Comparison of ENCODE assay signal across 7 cellular contexts in genomic region chr10:110872145-110872983, GRCh38. TPM values are rescaled to one million over a fixed set of nuclear protein-coding genes. Genes with fewer than 3 reads are reported as not detected.
DNase-seq lines count a peak whose midpoint lies in the region; ATAC-seq, FAIRE-seq and TF ChIP-seq lines count a peak whose summit lies in the region.

No MANE protein-coding gene starts in this region.

- peak overlapping the region; percentile 94 for H3K4me2 ChIP-seq in keratinocyte (ENCODE audit: control insufficient read depth, extremely low read depth, insufficient read depth, low read depth, low read length)

- peak overlapping the region; percentile 87 to 91 (median 90) for H3K4me3 ChIP-seq in keratinocyte (ENCODE audit: control insufficient read depth in 2 of 3, extremely low read depth in 1 of 3, insufficient read depth in 2 of 3, low read depth in 1 of 3, low read length in 3 of 3)

- peak overlapping the region; percentile 96 for H3K27ac ChIP-seq in caudate nucleus (ENCODE audit: low read depth, low read length)
- H3K27ac ChIP-seq in keratinocyte (ENCODE audit: control insufficient read depth, insufficient read depth, low read length): peak overlapping the region; percentile 93

- H3K9me1 ChIP-seq in keratinocyte (ENCODE audit: control insufficient read depth, extremely low read depth, insufficient read depth, low read length): no peaks in the 10 kb centered on the region

- no peaks in the 10 kb centered on the region for H4K20me1 ChIP-seq in keratinocyte (ENCODE audit: control insufficient read depth, extremely low read depth, insufficient read depth, low read length)

- dilution Hi-C loops in keratinocyte (cut with MboI; ENCODE audit: extremely low pct_ligation_motif_present, low sequenced_read_pairs): no loop called here

- peaks cover 17% of the 10 kb centered on the region for H3K79me2 ChIP-seq in keratinocyte (ENCODE audit: control insufficient read depth, insufficient read depth, low read length)

- peaks cover 11% of the 10 kb centered on the region for H3K4me1 ChIP-seq in keratinocyte (ENCODE audit: control insufficient read depth, extremely low read depth, insufficient read depth, low read length)

- H2AFZ ChIP-seq in keratinocyte (ENCODE audit: control insufficient read depth, low read length): peak overlapping the region; percentile 59

- peaks cover 0 to 3% of the 10 kb centered on the region in 2 experiments for H3K36me3 ChIP-seq in keratinocyte (ENCODE audit: control insufficient read depth in 2 of 2, extremely low read depth in 1 of 2, insufficient read depth in 2 of 2, low read length in 2 of 2)

- ATAC-seq in GM18505 (IDR thresholded peaks at IDR 0.05; ENCODE audit: unreplicated experiment): peak; percentile 44
- ATAC-seq in HG02943 (IDR thresholded peaks at IDR 0.05; ENCODE audit: low read depth, unreplicated experiment): peak; percentile 40

- H3K9me3 ChIP-seq in keratinocyte (ENCODE audit: control insufficient read depth, low read depth, low read length): no peaks in the 10 kb centered on the region

- peak in 1 of 3 experiments; percentile 4 for TF ChIP-seq CTCF in keratinocyte (optimal IDR thresholded peaks at IDR 0.05 in 1 of 3, IDR thresholded peaks at IDR 0.05 in 1 of 3, conservative IDR thresholded peaks at IDR 0.05 in 1 of 3; ENCODE audit: extremely low read depth in 1 of 3, insufficient read depth in 2 of 3, low read length in 3 of 3)

- DNase-seq in NCI-H226 (peak; percentile 47), caudate nucleus (lab: John Stamatoyannopoulos, UW) (peak in 45 of 61 donors; percentile 4 to 83 (median 62)), keratinocyte (ENCODE audit: low read depth, low spot score) (no peak)
- peak; percentile 50 to 64 (median 62) for DNase-seq in activated CD4-positive, CD25-positive, alpha-beta regulatory T cell (lab: John Stamatoyannopoulos, UW)
- peak; percentile 59 for DNase-seq in stimulated activated CD4-positive, alpha-beta T cell treated with anti-CD3 and anti-CD28 coated beads, Interleukin-12 subunit alpha, Interleukin-12 subunit beta, amount 100 ng/mL, for 4 hours

- no peaks in the 10 kb centered on the region for H3K27me3 ChIP-seq in keratinocyte (ENCODE audit: control insufficient read depth, extremely low read depth, insufficient read depth, low read length)

- no peak for FAIRE-seq in keratinocyte (lab: Jason Lieb, UNC)

- TF ChIP-seq POLR2A in GM18505 (IDR thresholded peaks at IDR 0.05; ENCODE audit: borderline replicate concordance, extremely low read depth, insufficient read depth, insufficient read length): peak; percentile 37

- H3K9ac ChIP-seq in keratinocyte (ENCODE audit: control insufficient read depth, extremely low read depth, insufficient read depth, low read length): peak overlapping the region; percentile 89

RNA-seq across cellular contexts. Expression of gene PDCD4, which starts 0.6 kb away (rescaled TPM):
- 63.1 to 146 TPM (median 99.7 TPM) in 3 replicates for polyA plus RNA-seq in keratinocyte
- polyA plus RNA-seq in keratinocyte (2011; ENCODE audit: low read depth): 334 TPM
- 60.6 and 83.9 TPM in 2 replicates for polyA plus RNA-seq in keratinocyte (2011; cell fraction: cytosol; rRNA removed)
- 75.6 and 156 TPM in 2 replicates for polyA plus RNA-seq in keratinocyte (2011; cell fraction: nucleus; rRNA removed)
- polyA plus RNA-seq in keratinocyte (2012; ENCODE audit: low replicate concordance): 80.0 and 198 TPM in 2 replicates
- polyA minus RNA-seq in keratinocyte: 8.4 to 29.0 TPM (median 14.0 TPM) in 3 replicates
- polyA minus RNA-seq in keratinocyte (2011; cell fraction: cytosol; rRNA and poly(A)+ RNA removed): 27.0 TPM
- polyA minus RNA-seq in keratinocyte (2011; cell fraction: nucleus; rRNA and poly(A)+ RNA removed): 37.1 and 90.1 TPM in 2 replicates

RNA-seq across cellular contexts. Expression of gene BBIP1, which starts 46.6 kb away (rescaled TPM):
- 12.8 to 30.4 TPM (median 13.9 TPM) in 3 replicates for polyA plus RNA-seq in keratinocyte
- polyA plus RNA-seq in keratinocyte (2011; ENCODE audit: low read depth): 38.6 TPM
- 12.0 and 26.0 TPM in 2 replicates for polyA plus RNA-seq in keratinocyte (2011; cell fraction: cytosol; rRNA removed)
- 9.2 and 14.1 TPM in 2 replicates for polyA plus RNA-seq in keratinocyte (2011; cell fraction: nucleus; rRNA removed)
- 15.0 and 23.7 TPM in 2 replicates for polyA plus RNA-seq in keratinocyte (2012; ENCODE audit: low replicate concordance)
- 2.4 to 22.3 TPM (median 4.6 TPM) in 3 replicates for polyA minus RNA-seq in keratinocyte
- polyA minus RNA-seq in keratinocyte (2011; cell fraction: cytosol; rRNA and poly(A)+ RNA removed): 6.5 TPM
- polyA minus RNA-seq in keratinocyte (2011; cell fraction: nucleus; rRNA and poly(A)+ RNA removed): 2.7 and 3.0 TPM in 2 replicates

RNA-seq across cellular contexts. Expression of gene SHOC2, which starts 47.0 kb away (rescaled TPM):
- polyA plus RNA-seq in keratinocyte: 16.8 to 27.7 TPM (median 21.2 TPM) in 3 replicates
- polyA plus RNA-seq in keratinocyte (2011; ENCODE audit: low read depth): 22.6 TPM
- 14.8 and 30.0 TPM in 2 replicates for polyA plus RNA-seq in keratinocyte (2011; cell fraction: cytosol; rRNA removed)
- polyA plus RNA-seq in keratinocyte (2011; cell fraction: nucleus; rRNA removed): 18.0 and 23.4 TPM in 2 replicates
- 19.7 and 21.8 TPM in 2 replicates for polyA plus RNA-seq in keratinocyte (2012; ENCODE audit: low replicate concordance)
- polyA minus RNA-seq in keratinocyte: 12.0 to 38.5 TPM (median 22.2 TPM) in 3 replicates
- 29.0 TPM for polyA minus RNA-seq in keratinocyte (2011; cell fraction: cytosol; rRNA and poly(A)+ RNA removed)
- polyA minus RNA-seq in keratinocyte (2011; cell fraction: nucleus; rRNA and poly(A)+ RNA removed): 30.6 and 58.2 TPM in 2 replicates
